8 cellular contexts compared by ENCODE assay signal in genomic region chr11:134120143-134120850, GRCh38. TPM values are rescaled to one million over a fixed set of nuclear protein-coding genes. Genes with fewer than 3 reads are reported as not detected.
DNase-seq lines count a peak whose midpoint lies in the region; TF ChIP-seq lines count a peak whose summit lies in the region.
"Had no signal": no experiment of that assay in that cellular context is flagged by ENCODE, and none has a peak within 500 bp of the region (broad histone marks: within the 10 kb centered on the region; RNA-seq: fewer than 3 reads in every experiment).

No MANE protein-coding gene starts in this region.

- peak overlapping the region; percentile 57 for H3K4me3 ChIP-seq in SK-N-MC
- peak overlapping the region in 3 of 4 donors; percentile 10 to 43 (median 13) for H3K4me3 ChIP-seq in esophagus squamous epithelium
- H3K4me3 ChIP-seq in urinary bladder (ENCODE audit: low read depth, low read length): no peak overlapping the region

- TF ChIP-seq POLR2A in esophagus squamous epithelium (IDR thresholded peaks at IDR 0.05): no peak

- no peak for TF ChIP-seq CTCF in esophagus squamous epithelium (IDR thresholded peaks at IDR 0.05)

- H3K36me3 ChIP-seq in SK-N-MC (ENCODE audit: insufficient read depth, low read length): no peaks in the 10 kb centered on the region
- H3K36me3 ChIP-seq in esophagus squamous epithelium: no peaks in the 10 kb centered on the region
- H3K36me3 ChIP-seq in urinary bladder (ENCODE audit: insufficient read depth): no peaks in the 10 kb centered on the region

- 19 to 22% methylated on average over 10 to 13 of the region's 13 CpGs for WGBS in esophagus squamous epithelium, 2 donors
- 12% methylated on average over 13 of the region's 13 CpGs for WGBS in urinary bladder

- no peak overlapping the region for H3K9ac ChIP-seq in SK-N-MC (ENCODE audit: insufficient read length)

- H3K27me3 ChIP-seq in esophagus squamous epithelium: peaks cover 0 to 22% (median 0%) of the 10 kb centered on the region in 4 donors

- H3K27ac ChIP-seq in SK-N-MC: peak overlapping the region; percentile 81; the same call in 1 of the 2 replicates
- H3K27ac ChIP-seq in esophagus squamous epithelium: peak overlapping the region; percentile 58 to 90 (median 85)
- H3K27ac ChIP-seq in urinary bladder (ENCODE audit: low read depth): peak overlapping the region; percentile 78

- DNase-seq in SK-N-MC (ENCODE audit: low read depth, low spot score): no peak
- DNase-seq in esophagus squamous epithelium (lab: John Stamatoyannopoulos, UW): no peak
- peak; percentile 67 for DNase-seq in mucosa of gallbladder (ENCODE audit: low spot score)
- DNase-seq in HuH-7.5 (ENCODE audit: low spot score): no peak
- no peak for DNase-seq in central memory CD4-positive, alpha-beta T cell
- DNase-seq in stimulated activated naive CD4-positive, alpha-beta T cell (lab: John Stamatoyannopoulos, UW): no peak
- DNase-seq: effector CD4-positive, alpha-beta T cell had no signal

- H3K9me3 ChIP-seq in SK-N-MC (ENCODE audit: low read depth, low read length) (no peaks in the 10 kb centered on the region), esophagus squamous epithelium (no peaks in the 10 kb centered on the region)

- H3K4me1 ChIP-seq in esophagus squamous epithelium (peaks cover 6 to 60% (median 17%) of the 10 kb centered on the region in 3 donors), urinary bladder (ENCODE audit: insufficient read depth) (no peaks in the 10 kb centered on the region)

- intact Hi-C loops in esophagus squamous epithelium (cut with DNase I): no loop called here

RNA-seq across cellular contexts. Expression of gene JAM3, which starts 51.4 kb away (rescaled TPM):
- total RNA-seq in esophagus squamous epithelium (10 to 100 TPM in 2 of 4 donors, 1 to 10 TPM in 2; 1.6 to 21.4 (median 7.9) TPM), mucosa of gallbladder (50.3 TPM), urinary bladder (90.2 TPM)
- 61.1 TPM for polyA plus RNA-seq in urinary bladder
